In genomic region chr6:44416103-44416502, GRCh38 we compare ENCODE assay signal across 1 cellular context.
TF ChIP-seq lines count a peak whose summit lies in the region.

No MANE protein-coding gene starts in this region.

TF ChIP-seq in HCT116, 20 proteins besides CTCF, POLR2A, EP300 and RAD21 (continued from another document):
- TF ChIP-seq, protein P1, sequence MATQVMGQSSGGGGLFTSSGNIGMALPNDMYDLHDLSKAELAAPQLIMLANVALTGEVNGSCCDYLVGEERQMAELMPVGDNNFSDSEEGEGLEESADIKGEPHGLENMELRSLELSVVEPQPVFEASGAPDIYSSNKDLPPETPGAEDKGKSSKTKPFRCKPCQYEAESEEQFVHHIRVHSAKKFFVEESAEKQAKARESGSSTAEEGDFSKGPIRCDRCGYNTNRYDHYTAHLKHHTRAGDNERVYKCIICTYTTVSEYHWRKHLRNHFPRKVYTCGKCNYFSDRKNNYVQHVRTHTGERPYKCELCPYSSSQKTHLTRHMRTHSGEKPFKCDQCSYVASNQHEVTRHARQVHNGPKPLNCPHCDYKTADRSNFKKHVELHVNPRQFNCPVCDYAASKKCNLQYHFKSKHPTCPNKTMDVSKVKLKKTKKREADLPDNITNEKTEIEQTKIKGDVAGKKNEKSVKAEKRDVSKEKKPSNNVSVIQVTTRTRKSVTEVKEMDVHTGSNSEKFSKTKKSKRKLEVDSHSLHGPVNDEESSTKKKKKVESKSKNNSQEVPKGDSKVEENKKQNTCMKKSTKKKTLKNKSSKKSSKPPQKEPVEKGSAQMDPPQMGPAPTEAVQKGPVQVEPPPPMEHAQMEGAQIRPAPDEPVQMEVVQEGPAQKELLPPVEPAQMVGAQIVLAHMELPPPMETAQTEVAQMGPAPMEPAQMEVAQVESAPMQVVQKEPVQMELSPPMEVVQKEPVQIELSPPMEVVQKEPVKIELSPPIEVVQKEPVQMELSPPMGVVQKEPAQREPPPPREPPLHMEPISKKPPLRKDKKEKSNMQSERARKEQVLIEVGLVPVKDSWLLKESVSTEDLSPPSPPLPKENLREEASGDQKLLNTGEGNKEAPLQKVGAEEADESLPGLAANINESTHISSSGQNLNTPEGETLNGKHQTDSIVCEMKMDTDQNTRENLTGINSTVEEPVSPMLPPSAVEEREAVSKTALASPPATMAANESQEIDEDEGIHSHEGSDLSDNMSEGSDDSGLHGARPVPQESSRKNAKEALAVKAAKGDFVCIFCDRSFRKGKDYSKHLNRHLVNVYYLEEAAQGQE (IDR thresholded peaks at IDR 0.05; ENCODE audit: low read depth), result no peak
- TF ChIP-seq, protein P2, sequence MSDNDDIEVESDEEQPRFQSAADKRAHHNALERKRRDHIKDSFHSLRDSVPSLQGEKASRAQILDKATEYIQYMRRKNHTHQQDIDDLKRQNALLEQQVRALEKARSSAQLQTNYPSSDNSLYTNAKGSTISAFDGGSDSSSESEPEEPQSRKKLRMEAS (IDR thresholded peaks at IDR 0.05), result no peak
